Comparison of ENCODE assay signal across 8 cellular contexts in genomic region chr16:28802235-28803019, GRCh38. TPM values are rescaled to one million over a fixed set of nuclear protein-coding genes. Genes with fewer than 3 reads are reported as not detected.
DNase-seq lines count a peak whose midpoint lies in the region; ATAC-seq and TF ChIP-seq lines count a peak whose summit lies in the region.
"Not testable (repeated sequence)": the region's sequence is repeated elsewhere in the genome, so short reads cannot be mapped to it uniquely, and the experiment has no call there.

No MANE protein-coding gene starts in this region.

- H4K20me1 ChIP-seq in OCI-LY7 (ENCODE audit: insufficient read depth, low read length), result not testable (repeated sequence)

- peak overlapping the region; percentile 61 for H3K4me3 Mint-ChIP-seq in activated CD4-positive, alpha-beta T cell treated with anti-CD3 and anti-CD28 coated beads, Interleukin-2, amount 10 ng/mL, durations not matched to agents 7 days and 5 days

- in situ Hi-C loops in astrocyte of the cerebellum (cut with HindIII; ENCODE audit: low sequenced_read_pairs), result not testable (repeated sequence)

- H3K27ac Mint-ChIP-seq in activated CD4-positive, alpha-beta T cell treated with anti-CD3 and anti-CD28 coated beads, Interleukin-2, amount 10 ng/mL, durations not matched to agents 7 days and 5 days, result not testable (repeated sequence)

- CTCF ChIA-PET in OCI-LY7 (lab: Charles Lee; ENCODE audit: unreplicated experiment); activated CD4-positive, alpha-beta T cell treated with anti-CD3 and anti-CD28 coated beads, Interleukin-2, amount 10 ng/mL, durations not matched to agents 7 days and 5 days (lab: Charles Lee): not testable (repeated sequence)

- not testable (repeated sequence) for H3K4me1 Mint-ChIP-seq in activated CD4-positive, alpha-beta T cell treated with anti-CD3 and anti-CD28 coated beads, Interleukin-2, amount 10 ng/mL, durations not matched to agents 7 days and 5 days

- intact Hi-C loops in OCI-LY7 (cut with micrococcal nuclease; ENCODE audit: unreplicated experiment); left cardiac atrium (cut with DNase I); posterior cingulate gyrus (cut with DNase I): not testable (repeated sequence)

- not testable (repeated sequence) for H3K4me1 ChIP-seq in OCI-LY7 (ENCODE audit: insufficient read depth, low read length, poor library complexity, severe bottlenecking)

- H3K27ac ChIP-seq in OCI-LY7 (ENCODE audit: low read depth, low read length, poor library complexity, severe bottlenecking), result not testable (repeated sequence)

- H3K4me2 ChIP-seq in OCI-LY7 (ENCODE audit: low read length), result not testable (repeated sequence)

- DNase-seq in GM06990 (ENCODE audit: extremely low read depth, insufficient read length); left cardiac atrium: not testable (repeated sequence)
- peak; percentile 79 for DNase-seq in OCI-LY7 (ENCODE audit: low spot score)
- peak; percentile 87 for DNase-seq in activated CD4-positive, alpha-beta T cell treated with anti-CD3 and anti-CD28 coated beads, Interleukin-2, amount 10 ng/mL, durations not matched to agents 7 days and 5 days
- peak; percentile 62 for DNase-seq in astrocyte of the cerebellum (ENCODE audit: low read depth)
- DNase-seq in posterior cingulate gyrus, result peak in 8 of 10 donors; percentile 33 to 90 (median 50)
- DNase-seq in stimulated activated naive CD8-positive, alpha-beta T cell treated with anti-CD3 and anti-CD28 coated beads, Interleukin-15, Interleukin-2, amounts not matched to agents 100 U/mL and 50 U/mL, for 24 hours, result peak; percentile 81

- not testable (repeated sequence) for H3K9me2 ChIP-seq in OCI-LY7 (ENCODE audit: insufficient read depth, low read length)

- TF ChIP-seq CTCF in GM06990 (IDR thresholded peaks at IDR 0.05; ENCODE audit: insufficient read depth, low read length, poor library complexity, severe bottlenecking) (peak; percentile 32), OCI-LY7 (conservative IDR thresholded peaks at IDR 0.05; ENCODE audit: low read length) (peak; percentile 47; the same call in 1 of the 2 replicates), astrocyte of the cerebellum (IDR thresholded peaks at IDR 0.05; ENCODE audit: low read depth, low read length, missing control alignments) (peak; percentile 45)

- H3K36me3 Mint-ChIP-seq in activated CD4-positive, alpha-beta T cell treated with anti-CD3 and anti-CD28 coated beads, Interleukin-2, amount 10 ng/mL, durations not matched to agents 7 days and 5 days (ENCODE audit: low read depth), result not testable (repeated sequence)

- H3K4me3 ChIP-seq in GM06990 (replicated peaks; ENCODE audit: low read depth, low read length), result peak overlapping the region; percentile 25; the same call in 1 of the 2 replicates
- H3K4me3 ChIP-seq in OCI-LY7 (ENCODE audit: low read depth, low read length, poor library complexity, severe bottlenecking), result not testable (repeated sequence)
- H3K4me3 ChIP-seq in astrocyte of the cerebellum (ENCODE audit: low read depth, low read length), result peak overlapping the region; percentile 22

- H3K79me2 ChIP-seq in OCI-LY7 (ENCODE audit: insufficient read depth, low read depth, low read length), result not testable (repeated sequence)

- not testable (repeated sequence) for H3K27me3 Mint-ChIP-seq in activated CD4-positive, alpha-beta T cell treated with anti-CD3 and anti-CD28 coated beads, Interleukin-2, amount 10 ng/mL, durations not matched to agents 7 days and 5 days

- ATAC-seq in HG03025 (IDR thresholded peaks at IDR 0.05; ENCODE audit: low FRiP score, unreplicated experiment) (peak; percentile 79), left cardiac atrium (peak; percentile 94 to 98)
- peak; percentile 88 for ATAC-seq in stimulated activated naive CD8-positive, alpha-beta T cell treated with anti-CD3 and anti-CD28 coated beads, Interleukin-15, Interleukin-2, amounts not matched to agents 100 U/mL and 50 U/mL, for 24 hours

- POLR2A ChIA-PET in OCI-LY7 (lab: Charles Lee); activated CD4-positive, alpha-beta T cell treated with anti-CD3 and anti-CD28 coated beads, Interleukin-2, amount 10 ng/mL, durations not matched to agents 7 days and 5 days (lab: Charles Lee): not testable (repeated sequence)

- H2AFZ ChIP-seq in OCI-LY7 (ENCODE audit: low read length), result not testable (repeated sequence)

- H3K36me3 ChIP-seq in GM06990 (ENCODE audit: control insufficient read depth, insufficient read depth, low read length); OCI-LY7 (ENCODE audit: insufficient read depth, low read length): not testable (repeated sequence)

- H3K9me3 ChIP-seq in OCI-LY7 (ENCODE audit: low read length), result not testable (repeated sequence)

- BruUV-seq in OCI-LY7 (replicated peaks; lab: Mats Ljungman, UMichigan), result not testable (repeated sequence)

- H3K27me3 ChIP-seq in GM06990 (replicated peaks; ENCODE audit: control insufficient read depth, insufficient read depth, low read length), result not testable (repeated sequence)

- H3K9me3 Mint-ChIP-seq in activated CD4-positive, alpha-beta T cell treated with anti-CD3 and anti-CD28 coated beads, Interleukin-2, amount 10 ng/mL, durations not matched to agents 7 days and 5 days, result not testable (repeated sequence)

RNA-seq across cellular contexts. Expression of gene ATXN2L, which starts 20.4 kb away (rescaled TPM):
- total RNA-seq in OCI-LY7 (2014; rRNA removed; shearing (Covaris generic)), result 108 and 109 TPM in 2 replicates
- total RNA-seq in OCI-LY7 (2022) (451 and 487 TPM in 2 replicates), left cardiac atrium (10 to 100 TPM; 52.5 to 66.2 TPM)
- total RNA-seq in activated CD4-positive, alpha-beta T cell treated with anti-CD3 and anti-CD28 coated beads, Interleukin-2, amount 10 ng/mL, durations not matched to agents 7 days and 5 days, result 100 to 1,000 TPM; 257 to 265 TPM

RNA-seq across cellular contexts. Expression of gene TUFM, which starts 43.7 kb away (rescaled TPM):
- total RNA-seq in OCI-LY7 (2014; rRNA removed; shearing (Covaris generic)), result 160 and 184 TPM in 2 replicates
- total RNA-seq in OCI-LY7 (2022) (176 and 211 TPM in 2 replicates), left cardiac atrium (100 to 1,000 TPM; 167 to 183 TPM)
- 100 to 1,000 TPM; 105 to 125 TPM for total RNA-seq in activated CD4-positive, alpha-beta T cell treated with anti-CD3 and anti-CD28 coated beads, Interleukin-2, amount 10 ng/mL, durations not matched to agents 7 days and 5 days

RNA-seq across cellular contexts. Expression of gene NPIPB9, which starts 50.8 kb away (rescaled TPM):
- total RNA-seq in OCI-LY7 (2014; rRNA removed; shearing (Covaris generic)), result 2.9 and 3.6 TPM in 2 replicates
- 7.1 and 10.7 TPM in 2 replicates for total RNA-seq in OCI-LY7 (2022)
- total RNA-seq in activated CD4-positive, alpha-beta T cell treated with anti-CD3 and anti-CD28 coated beads, Interleukin-2, amount 10 ng/mL, durations not matched to agents 7 days and 5 days, result 1 to 10 TPM; 2.5 to 2.6 TPM
- total RNA-seq in left cardiac atrium, result under 1 TPM in 1 of 2 donors, not detected in 1; 0.35 TPM
